Comparison of ENCODE assay signal across 9 cellular contexts in the genomic region with DNA sequence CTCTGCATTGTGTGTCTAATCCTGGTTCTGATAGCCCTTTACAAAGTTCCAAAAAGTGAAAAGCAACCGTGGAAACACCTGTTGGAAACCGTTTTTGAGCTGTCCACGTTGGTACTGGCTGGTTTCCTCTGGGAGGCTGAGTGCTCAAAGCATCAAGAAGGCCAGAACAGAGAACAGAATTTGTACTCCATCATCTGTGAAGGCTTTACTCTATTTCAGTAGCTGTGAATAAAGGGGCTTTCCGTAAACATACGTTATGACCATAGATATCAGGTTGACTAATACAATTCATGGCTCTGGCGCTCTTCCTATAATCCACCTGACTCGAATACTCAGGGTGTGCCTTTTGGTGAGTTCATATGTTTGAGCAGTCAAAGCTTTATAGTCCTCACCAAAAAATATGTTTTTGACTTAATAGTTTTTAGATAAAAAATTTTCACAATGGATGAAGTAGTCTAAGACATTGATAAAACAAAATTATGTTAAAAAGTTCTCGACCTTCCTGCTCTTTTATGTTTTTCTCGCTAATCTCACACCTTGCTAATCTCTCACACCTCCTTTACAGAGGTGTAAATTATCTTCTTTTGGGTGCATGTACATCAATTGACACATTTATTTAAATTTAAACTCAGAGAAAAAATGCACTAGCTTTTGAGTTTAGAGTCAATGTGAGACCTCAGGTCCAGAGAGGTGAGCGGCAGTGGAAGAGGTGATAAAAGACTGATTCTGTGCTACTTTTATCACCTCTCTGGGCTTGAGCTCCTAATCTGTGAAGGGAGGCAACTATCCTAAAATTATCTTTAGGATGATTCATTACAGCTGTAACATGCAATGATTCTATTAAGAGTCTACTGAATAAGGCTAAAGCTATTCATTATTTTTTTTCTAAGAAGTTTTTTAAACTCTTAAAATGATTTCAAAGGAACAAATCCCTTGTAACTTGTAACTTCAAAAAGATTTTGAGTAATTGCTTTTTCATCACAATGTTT.
A peak's percentile ranks its signal among the peaks of the same experiment; 100 is the strongest.
DNase-seq lines count a peak whose midpoint lies in the region; ATAC-seq and TF ChIP-seq lines count a peak whose summit lies in the region.
"Had no signal": no experiment of that assay in that cellular context is flagged by ENCODE, and none has a peak within 500 bp of the region (broad histone marks: within the 10 kb centered on the region; RNA-seq: fewer than 3 reads in every experiment).

No MANE protein-coding gene starts in this region.

- no peaks in the 10 kb centered on the region for H4K20me1 ChIP-seq in OCI-LY3 (ENCODE audit: insufficient read depth, low read length)
- H4K20me1 ChIP-seq in neural progenitor cell (ENCODE audit: low read depth): no peaks in the 10 kb centered on the region

- H3F3A ChIP-seq in neural progenitor cell (ENCODE audit: low read depth): no peaks in the 10 kb centered on the region

- H3K27me3 Mint-ChIP-seq in activated CD8-positive, alpha-beta memory T cell treated with anti-CD3 and anti-CD28 coated beads, Interleukin-2, amount 10 ng/mL, durations not matched to agents 7 days and 5 days: no peaks in the 10 kb centered on the region
- no peaks in the 10 kb centered on the region for H3K27me3 Mint-ChIP-seq in stimulated activated naive B cell treated with anti-CD40 and anti-IgM and Interleukin-4, amounts not matched to agents 10 μg/mL and 1 μg/mL and 100 μg/mL, for 72 hours
- peaks cover 0 to 2% (median 2%) of the 10 kb centered on the region in 3 donors for H3K27me3 Mint-ChIP-seq in immature natural killer cell (ENCODE audit: low read depth in 3 of 3)
- peaks cover 6% of the 10 kb centered on the region for H3K27me3 Mint-ChIP-seq in neural progenitor cell (ENCODE audit: insufficient read depth, low read depth)

- H3K27ac Mint-ChIP-seq in activated CD8-positive, alpha-beta memory T cell treated with anti-CD3 and anti-CD28 coated beads, Interleukin-2, amount 10 ng/mL, durations not matched to agents 7 days and 5 days: peak overlapping the region; percentile 94
- H3K27ac Mint-ChIP-seq in stimulated activated naive B cell treated with anti-CD40 and anti-IgM and Interleukin-4, amounts not matched to agents 10 μg/mL and 1 μg/mL and 100 μg/mL, for 72 hours: peak overlapping the region; percentile 93
- peak overlapping the region in 1 of 6 donors; percentile 21 for H3K27ac Mint-ChIP-seq in immature natural killer cell
- H3K27ac Mint-ChIP-seq in neural progenitor cell: no peak overlapping the region

- H3K4me3 ChIP-seq in OCI-LY3 (ENCODE audit: low read length) (peak overlapping the region; percentile 38), neural progenitor cell (no peak overlapping the region)
- H3K4me3 ChIP-seq: left lung had no signal

- H3K27ac ChIP-seq in OCI-LY3 (ENCODE audit: low read length): peak overlapping the region; percentile 29
- H3K27ac ChIP-seq in neural progenitor cell: no peak overlapping the region
- H3K27ac ChIP-seq: left lung had no signal

- H3K4me1 Mint-ChIP-seq in activated CD8-positive, alpha-beta memory T cell treated with anti-CD3 and anti-CD28 coated beads, Interleukin-2, amount 10 ng/mL, durations not matched to agents 7 days and 5 days: peaks cover 88% of the 10 kb centered on the region
- peaks cover 42 to 75% of the 10 kb centered on the region in 2 donors for H3K4me1 Mint-ChIP-seq in stimulated activated naive B cell treated with anti-CD40 and anti-IgM and Interleukin-4, amounts not matched to agents 10 μg/mL and 1 μg/mL and 100 μg/mL, for 72 hours
- H3K4me1 Mint-ChIP-seq in immature natural killer cell (peaks cover 10 to 31% of the 10 kb centered on the region in 2 donors), neural progenitor cell (peaks cover 24% of the 10 kb centered on the region)

- DNase-seq in activated CD8-positive, alpha-beta memory T cell treated with anti-CD3 and anti-CD28 coated beads, Interleukin-2, amount 10 ng/mL, durations not matched to agents 7 days and 5 days: no peak
- DNase-seq in activated CD8-positive, alpha-beta memory T cell treated with anti-CD3 and anti-CD28 coated beads, Interleukin-2, amount 50 U/mL, for 4 hours: no peak
- DNase-seq in stimulated activated naive B cell treated with anti-CD40 and anti-IgM and Interleukin-4, amounts not matched to agents 10 μg/mL and 1 μg/mL and 100 μg/mL, for 72 hours: no peak
- DNase-seq in NCI-H510A (lab: John Stamatoyannopoulos, UW) (no peak), immature natural killer cell (no peak), neural progenitor cell (ENCODE audit: low spot score) (no peak)
- DNase-seq: left lung had no signal

- H3K4me2 ChIP-seq in OCI-LY3 (ENCODE audit: low read length) (peak overlapping the region; percentile 63), neural progenitor cell (no peak overlapping the region)

- H3K27me3 ChIP-seq in OCI-LY3 (ENCODE audit: low read depth, low read length) (no peaks in the 10 kb centered on the region), neural progenitor cell (no peaks in the 10 kb centered on the region)
- H3K27me3 ChIP-seq: left lung had no signal

- ATAC-seq in activated CD8-positive, alpha-beta memory T cell treated with anti-CD3 and anti-CD28 coated beads, Interleukin-2, amount 10 ng/mL, durations not matched to agents 7 days and 5 days: peak; percentile 12
- ATAC-seq in GM21786 (IDR thresholded peaks at IDR 0.05; ENCODE audit: unreplicated experiment): peak; percentile 30
- ATAC-seq in stimulated activated naive B cell treated with anti-CD40 and anti-IgM and Interleukin-4, amounts not matched to agents 10 μg/mL and 1 μg/mL and 100 μg/mL, for 72 hours (replicated peaks): peak; percentile 57 to 64
- ATAC-seq: left lung had no signal

- no peak overlapping the region for H2AFZ ChIP-seq in OCI-LY3 (ENCODE audit: low read depth, low read length)
- no peak overlapping the region for H2AFZ ChIP-seq in neural progenitor cell (replicated peaks)

- H3K36me3 ChIP-seq in OCI-LY3 (replicated peaks; ENCODE audit: low read depth, low read length) (no peaks in the 10 kb centered on the region), neural progenitor cell (no peaks in the 10 kb centered on the region)
- H3K36me3 ChIP-seq: left lung had no signal

- no peaks in the 10 kb centered on the region for H3K9me3 Mint-ChIP-seq in activated CD8-positive, alpha-beta memory T cell treated with anti-CD3 and anti-CD28 coated beads, Interleukin-2, amount 10 ng/mL, durations not matched to agents 7 days and 5 days (ENCODE audit: low read depth)
- peaks cover 0 to 3% of the 10 kb centered on the region in 2 donors for H3K9me3 Mint-ChIP-seq in stimulated activated naive B cell treated with anti-CD40 and anti-IgM and Interleukin-4, amounts not matched to agents 10 μg/mL and 1 μg/mL and 100 μg/mL, for 72 hours
- H3K9me3 Mint-ChIP-seq in immature natural killer cell (peaks cover 0 to 2% (median 0%) of the 10 kb centered on the region in 6 donors), neural progenitor cell (peaks cover 5% of the 10 kb centered on the region)

- CTCF ChIA-PET in activated CD8-positive, alpha-beta memory T cell treated with anti-CD3 and anti-CD28 coated beads, Interleukin-2, amount 10 ng/mL, durations not matched to agents 7 days and 5 days (lab: Charles Lee): interaction anchor here (0.9 to 1.6 kb wide), 10 partner anchors 9 to 328 kb away, joined by 3 to 7 read pairs (median 4); a partner anchor contains a TSS

- H3K79me2 ChIP-seq in OCI-LY3 (ENCODE audit: low read length): no peaks in the 10 kb centered on the region
- H3K79me2 ChIP-seq in neural progenitor cell (ENCODE audit: low read depth): no peaks in the 10 kb centered on the region

- peak overlapping the region; percentile 50 for H3K4me3 Mint-ChIP-seq in activated CD8-positive, alpha-beta memory T cell treated with anti-CD3 and anti-CD28 coated beads, Interleukin-2, amount 10 ng/mL, durations not matched to agents 7 days and 5 days
- peak overlapping the region in 1 of 2 donors; percentile 63 for H3K4me3 Mint-ChIP-seq in stimulated activated naive B cell treated with anti-CD40 and anti-IgM and Interleukin-4, amounts not matched to agents 10 μg/mL and 1 μg/mL and 100 μg/mL, for 72 hours
- H3K4me3 Mint-ChIP-seq in immature natural killer cell: no peak overlapping the region
- no peak overlapping the region for H3K4me3 Mint-ChIP-seq in neural progenitor cell

- no peaks in the 10 kb centered on the region for H3K9me3 ChIP-seq in OCI-LY3 (ENCODE audit: insufficient read depth, low read length)
- H3K9me3 ChIP-seq in neural progenitor cell (ENCODE audit: low read depth): no peaks in the 10 kb centered on the region
- H3K9me3 ChIP-seq: left lung had no signal

- H3K36me3 Mint-ChIP-seq in activated CD8-positive, alpha-beta memory T cell treated with anti-CD3 and anti-CD28 coated beads, Interleukin-2, amount 10 ng/mL, durations not matched to agents 7 days and 5 days: peaks cover 12% of the 10 kb centered on the region
- peaks cover 0 to 4% of the 10 kb centered on the region in 2 donors for H3K36me3 Mint-ChIP-seq in stimulated activated naive B cell treated with anti-CD40 and anti-IgM and Interleukin-4, amounts not matched to agents 10 μg/mL and 1 μg/mL and 100 μg/mL, for 72 hours
- peaks cover 0 to 4% (median 0%) of the 10 kb centered on the region in 3 donors for H3K36me3 Mint-ChIP-seq in immature natural killer cell
- peaks cover 3% of the 10 kb centered on the region for H3K36me3 Mint-ChIP-seq in neural progenitor cell

- H3K9ac ChIP-seq in OCI-LY3 (ENCODE audit: low read length): peak overlapping the region; percentile 9; the same call in 1 of the 2 replicates
- H3K9ac ChIP-seq in neural progenitor cell: no peak overlapping the region

- H3K4me1 ChIP-seq in OCI-LY3 (ENCODE audit: low read length) (peaks cover 80% of the 10 kb centered on the region), neural progenitor cell (peaks cover 7% of the 10 kb centered on the region)

- TF ChIP-seq CTCF in OCI-LY3 (IDR thresholded peaks at IDR 0.05; ENCODE audit: low read depth, low read length): no peak
- TF ChIP-seq CTCF in neural progenitor cell (IDR thresholded peaks at IDR 0.05): no peak
